14 cellular contexts compared by ENCODE assay signal in genomic region chr13:88648598-88649373, GRCh38.
"Had no signal": no experiment of that assay in that cellular context is flagged by ENCODE, and none has a peak within 500 bp of the region (broad histone marks: within the 10 kb centered on the region; RNA-seq: fewer than 3 reads in every experiment).

No MANE protein-coding gene starts in this region.

- DNase-seq: activated T-cell treated with anti-CD3 and anti-CD28 coated beads, Interleukin-2, amount 50 U/mL, for 1 hour; caudate nucleus; colonic mucosa; foreskin keratinocyte; head of caudate nucleus; mammary epithelial cell; naive thymus-derived CD8-positive, alpha-beta T cell; occipital lobe; right lobe of liver; stimulated activated CD4-positive, alpha-beta T cell treated with anti-CD3 and anti-CD28 coated beads, Interleukin-12 subunit alpha, Interleukin-12 subunit beta, amount 100 ng/mL, for 4 hours; stimulated activated naive CD4-positive, alpha-beta T cell treated with Interleukin-2 at 50 U/mL for 16 hours; upper lobe of left lung had no signal

- ATAC-seq: foreskin keratinocyte; naive thymus-derived CD8-positive, alpha-beta T cell; right lobe of liver had no signal

- H3K36me3 Mint-ChIP-seq: activated naive CD4-positive, alpha-beta T cell treated with anti-CD3 and anti-CD28 coated beads, Interleukin-2, amount 50 U/mL, for 24 hours had no signal

- H3K9me3 ChIP-seq: colonic mucosa, prostate gland, right lobe of liver had no signal

- H3K27me3 ChIP-seq: colonic mucosa, foreskin keratinocyte, right lobe of liver, upper lobe of left lung had no signal

- H3K4me1 ChIP-seq: colonic mucosa, foreskin keratinocyte, prostate gland, right lobe of liver, upper lobe of left lung had no signal

- H3K27ac Mint-ChIP-seq: activated naive CD4-positive, alpha-beta T cell treated with anti-CD3 and anti-CD28 coated beads, Interleukin-2, amount 50 U/mL, for 24 hours had no signal

- H3K27me3 Mint-ChIP-seq: activated naive CD4-positive, alpha-beta T cell treated with anti-CD3 and anti-CD28 coated beads, Interleukin-2, amount 50 U/mL, for 24 hours; naive thymus-derived CD8-positive, alpha-beta T cell had no signal

- H3K36me3 ChIP-seq: colonic mucosa, prostate gland, right lobe of liver, upper lobe of left lung had no signal

- H3K27ac ChIP-seq: colonic mucosa, foreskin keratinocyte, prostate gland, right lobe of liver, upper lobe of left lung had no signal

- H3K4me3 ChIP-seq: colonic mucosa, prostate gland, right lobe of liver, upper lobe of left lung had no signal

- H3K4me3 Mint-ChIP-seq: activated naive CD4-positive, alpha-beta T cell treated with anti-CD3 and anti-CD28 coated beads, Interleukin-2, amount 50 U/mL, for 24 hours had no signal
